ENCODE assay signal across 8 cellular contexts in the genomic region with DNA sequence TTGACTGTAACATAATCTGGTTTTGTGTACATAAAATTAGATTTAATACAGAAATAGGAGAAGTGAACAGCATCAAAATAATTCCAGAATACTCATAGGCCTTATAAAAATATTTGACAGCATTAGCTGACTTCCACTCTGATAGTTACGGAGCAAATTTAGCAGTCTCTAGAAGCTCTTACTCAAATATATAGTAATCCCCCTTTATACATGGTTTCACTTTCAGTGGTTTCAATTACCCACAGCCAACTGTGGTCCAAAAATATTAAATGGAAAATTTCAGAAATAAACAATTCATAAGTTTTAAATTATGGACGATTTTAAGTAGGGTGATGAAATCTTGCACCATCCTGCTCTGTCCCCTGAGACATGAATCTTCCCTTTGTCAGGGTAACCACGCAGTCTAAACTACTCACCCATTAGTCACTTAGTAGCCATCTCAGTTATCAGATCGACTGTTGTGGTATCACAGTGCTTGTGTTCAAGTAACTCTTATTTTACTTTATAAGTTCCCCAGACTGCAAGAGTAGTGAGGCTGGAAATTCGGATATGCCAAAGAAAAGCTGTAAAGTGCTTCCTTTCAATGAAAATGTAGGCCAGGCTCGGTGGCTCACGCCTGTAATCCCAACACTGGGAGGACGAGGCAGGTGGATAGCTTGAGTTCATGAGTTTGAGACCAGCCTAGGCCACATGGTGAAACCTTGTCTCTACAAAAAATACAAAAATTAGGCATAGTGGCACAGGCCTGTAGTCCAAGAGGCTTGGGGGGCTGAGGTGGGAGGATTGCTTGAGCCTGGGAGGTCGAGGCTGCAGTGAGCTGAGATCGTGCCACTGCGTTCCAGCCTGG. TPM values are rescaled to one million over a fixed set of nuclear protein-coding genes. Genes with fewer than 3 reads are reported as not detected.
DNase-seq lines count a peak whose midpoint lies in the region; ATAC-seq and TF ChIP-seq lines count a peak whose summit lies in the region.

No MANE protein-coding gene starts in this region.

- H3K4me1 Mint-ChIP-seq in activated CD8-positive, alpha-beta T cell treated with anti-CD3 and anti-CD28 coated beads for 36 hours (ENCODE audit: low read depth), result peaks cover 11% of the 10 kb centered on the region
- no peaks in the 10 kb centered on the region for H3K4me1 Mint-ChIP-seq in activated CD8-positive, alpha-beta T cell treated with anti-CD3 and anti-CD28 coated beads, Interleukin-2, amount 10 ng/mL, durations not matched to agents 7 days and 5 days (ENCODE audit: low read depth)
- peaks cover 12% of the 10 kb centered on the region for H3K4me1 Mint-ChIP-seq in activated B cell treated with CpG ODN at 0.5 μM for 24 hours
- peaks cover 15% of the 10 kb centered on the region for H3K4me1 Mint-ChIP-seq in stimulated activated naive CD8-positive, alpha-beta T cell treated with anti-CD3 and anti-CD28 coated beads, Interleukin-15, Interleukin-2, amounts not matched to agents 100 ng/mL and 50 ng/mL, for 24 hours (ENCODE audit: low read depth)

- H3K36me3 Mint-ChIP-seq in activated CD8-positive, alpha-beta T cell treated with anti-CD3 and anti-CD28 coated beads for 36 hours (ENCODE audit: low read depth), result no peaks in the 10 kb centered on the region
- no peaks in the 10 kb centered on the region for H3K36me3 Mint-ChIP-seq in activated CD8-positive, alpha-beta T cell treated with anti-CD3 and anti-CD28 coated beads, Interleukin-2, amount 10 ng/mL, durations not matched to agents 7 days and 5 days (ENCODE audit: low read depth)
- no peaks in the 10 kb centered on the region for H3K36me3 Mint-ChIP-seq in activated B cell treated with CpG ODN at 0.5 μM for 24 hours (ENCODE audit: low read depth)
- no peaks in the 10 kb centered on the region for H3K36me3 Mint-ChIP-seq in stimulated activated naive CD8-positive, alpha-beta T cell treated with anti-CD3 and anti-CD28 coated beads, Interleukin-15, Interleukin-2, amounts not matched to agents 100 ng/mL and 50 ng/mL, for 24 hours (ENCODE audit: low read depth)

- CTCF ChIA-PET in activated CD8-positive, alpha-beta T cell treated with anti-CD3 and anti-CD28 coated beads for 36 hours (lab: Charles Lee), result no interaction called here
- CTCF ChIA-PET in activated CD8-positive, alpha-beta T cell treated with anti-CD3 and anti-CD28 coated beads, Interleukin-2, amount 10 ng/mL, durations not matched to agents 7 days and 5 days (lab: Charles Lee), result no interaction called here
- CTCF ChIA-PET in activated B cell treated with CpG ODN at 0.5 μM for 24 hours (lab: Charles Lee), result no interaction called here

- no peaks in the 10 kb centered on the region for H3K9me3 Mint-ChIP-seq in activated CD8-positive, alpha-beta T cell treated with anti-CD3 and anti-CD28 coated beads for 36 hours
- H3K9me3 Mint-ChIP-seq in activated CD8-positive, alpha-beta T cell treated with anti-CD3 and anti-CD28 coated beads, Interleukin-2, amount 10 ng/mL, durations not matched to agents 7 days and 5 days (ENCODE audit: insufficient read depth), result no peaks in the 10 kb centered on the region
- no peaks in the 10 kb centered on the region for H3K9me3 Mint-ChIP-seq in activated B cell treated with CpG ODN at 0.5 μM for 24 hours
- H3K9me3 Mint-ChIP-seq in stimulated activated naive CD8-positive, alpha-beta T cell treated with anti-CD3 and anti-CD28 coated beads, Interleukin-15, Interleukin-2, amounts not matched to agents 100 ng/mL and 50 ng/mL, for 24 hours, result no peaks in the 10 kb centered on the region

- peaks cover 1% of the 10 kb centered on the region for H3K27me3 Mint-ChIP-seq in activated CD8-positive, alpha-beta T cell treated with anti-CD3 and anti-CD28 coated beads for 36 hours
- H3K27me3 Mint-ChIP-seq in activated CD8-positive, alpha-beta T cell treated with anti-CD3 and anti-CD28 coated beads, Interleukin-2, amount 10 ng/mL, durations not matched to agents 7 days and 5 days (ENCODE audit: low read depth), result no peaks in the 10 kb centered on the region
- H3K27me3 Mint-ChIP-seq in activated B cell treated with CpG ODN at 0.5 μM for 24 hours, result no peaks in the 10 kb centered on the region
- H3K27me3 Mint-ChIP-seq in stimulated activated naive CD8-positive, alpha-beta T cell treated with anti-CD3 and anti-CD28 coated beads, Interleukin-15, Interleukin-2, amounts not matched to agents 100 ng/mL and 50 ng/mL, for 24 hours, result no peaks in the 10 kb centered on the region

- peak; percentile 83 for ATAC-seq in activated CD8-positive, alpha-beta T cell treated with anti-CD3 and anti-CD28 coated beads for 36 hours
- ATAC-seq in activated CD8-positive, alpha-beta T cell treated with anti-CD3 and anti-CD28 coated beads, Interleukin-2, amount 10 ng/mL, durations not matched to agents 7 days and 5 days, result no peak
- ATAC-seq in HG03095 (IDR thresholded peaks at IDR 0.05; ENCODE audit: unreplicated experiment) (peak; percentile 71), activated B cell treated with CpG ODN at 0.5 μM for 24 hours (ENCODE audit: low read depth) (peak; percentile 85), HG02970 (IDR thresholded peaks at IDR 0.05; ENCODE audit: low FRiP score, unreplicated experiment) (no peak)

- intact Hi-C loops in activated CD8-positive, alpha-beta T cell treated with anti-CD3 and anti-CD28 coated beads for 36 hours (cut with micrococcal nuclease), result no loop called here
- intact Hi-C loops in activated B cell treated with CpG ODN at 0.5 μM for 24 hours (cut with micrococcal nuclease), result loop anchor here (2.0 kb wide), 1 partner anchor 23 kb away; a partner anchor contains a TSS

- no peak overlapping the region for H3K4me3 Mint-ChIP-seq in activated CD8-positive, alpha-beta T cell treated with anti-CD3 and anti-CD28 coated beads for 36 hours
- H3K4me3 Mint-ChIP-seq in activated CD8-positive, alpha-beta T cell treated with anti-CD3 and anti-CD28 coated beads, Interleukin-2, amount 10 ng/mL, durations not matched to agents 7 days and 5 days, result no peak overlapping the region
- H3K4me3 Mint-ChIP-seq in activated B cell treated with CpG ODN at 0.5 μM for 24 hours, result no peak overlapping the region
- H3K4me3 Mint-ChIP-seq in stimulated activated naive CD8-positive, alpha-beta T cell treated with anti-CD3 and anti-CD28 coated beads, Interleukin-15, Interleukin-2, amounts not matched to agents 100 ng/mL and 50 ng/mL, for 24 hours, result no peak overlapping the region

- H3K27ac Mint-ChIP-seq in activated CD8-positive, alpha-beta T cell treated with anti-CD3 and anti-CD28 coated beads for 36 hours, result peak overlapping the region; percentile 80
- H3K27ac Mint-ChIP-seq in activated CD8-positive, alpha-beta T cell treated with anti-CD3 and anti-CD28 coated beads, Interleukin-2, amount 10 ng/mL, durations not matched to agents 7 days and 5 days, result no peak overlapping the region
- peak overlapping the region; percentile 73 for H3K27ac Mint-ChIP-seq in activated B cell treated with CpG ODN at 0.5 μM for 24 hours
- H3K27ac Mint-ChIP-seq in stimulated activated naive CD8-positive, alpha-beta T cell treated with anti-CD3 and anti-CD28 coated beads, Interleukin-15, Interleukin-2, amounts not matched to agents 100 ng/mL and 50 ng/mL, for 24 hours, result peak overlapping the region; percentile 77

- no peak for TF ChIP-seq CTCF in activated CD8-positive, alpha-beta T cell treated with anti-CD3 and anti-CD28 coated beads for 36 hours (IDR thresholded peaks at IDR 0.05)
- TF ChIP-seq CTCF in activated B cell treated with CpG ODN at 0.5 μM for 24 hours (IDR thresholded peaks at IDR 0.05), result no peak

- peak; percentile 12 for DNase-seq in activated CD8-positive, alpha-beta T cell treated with anti-CD3 and anti-CD28 coated beads for 36 hours
- DNase-seq in activated CD8-positive, alpha-beta T cell treated with anti-CD3 and anti-CD28 coated beads, Interleukin-2, amount 10 ng/mL, durations not matched to agents 7 days and 5 days, result no peak
- no peak for DNase-seq in activated B cell treated with CpG ODN at 0.5 μM for 24 hours
- DNase-seq in AML-193 (lab: John Stamatoyannopoulos, UW), result no peak
- DNase-seq in NCI-H446 (lab: John Stamatoyannopoulos, UW), result no peak

- POLR2A ChIA-PET in activated CD8-positive, alpha-beta T cell treated with anti-CD3 and anti-CD28 coated beads for 36 hours (lab: Charles Lee), result interaction anchor here (0.7 kb wide), 1 partner anchor 23 kb away, joined by 4 read pairs; no protein-coding TSS in a partner anchor
- POLR2A ChIA-PET in activated CD8-positive, alpha-beta T cell treated with anti-CD3 and anti-CD28 coated beads, Interleukin-2, amount 10 ng/mL, durations not matched to agents 7 days and 5 days (lab: Charles Lee), result no interaction called here
- POLR2A ChIA-PET in activated B cell treated with CpG ODN at 0.5 μM for 24 hours (lab: Charles Lee), result interaction anchor here (2.6 kb wide), 1 partner anchor 23 kb away, joined by 8 read pairs; a partner anchor contains a TSS

RNA-seq across cellular contexts. Expression of a gene that starts 17.2 kb away (rescaled TPM):
- total RNA-seq in activated CD8-positive, alpha-beta T cell treated with anti-CD3 and anti-CD28 coated beads for 36 hours, result not detected
- total RNA-seq in activated CD8-positive, alpha-beta T cell treated with anti-CD3 and anti-CD28 coated beads, Interleukin-2, amount 10 ng/mL, durations not matched to agents 7 days and 5 days, result not detected
- total RNA-seq in activated B cell treated with CpG ODN at 0.5 μM for 24 hours, result not detected in 2 replicates

RNA-seq across cellular contexts. Expression of a gene that starts 23.5 kb away (rescaled TPM):
- 1 to 10 TPM; 7.6 to 8.4 TPM for total RNA-seq in activated CD8-positive, alpha-beta T cell treated with anti-CD3 and anti-CD28 coated beads for 36 hours
- total RNA-seq in activated CD8-positive, alpha-beta T cell treated with anti-CD3 and anti-CD28 coated beads, Interleukin-2, amount 10 ng/mL, durations not matched to agents 7 days and 5 days, result 1 to 10 TPM; 7.3 to 7.5 TPM
- 9.0 and 10.8 TPM in 2 replicates for total RNA-seq in activated B cell treated with CpG ODN at 0.5 μM for 24 hours

Comparison
In these comparisons a context has a peak if more than half of its experiments do, and no peak if none do; other contexts are left out.
1. ATAC-seq: peak in activated CD8-positive, alpha-beta T cell treated with anti-CD3 and anti-CD28 coated beads for 36 hours (single experiment), HG03095 (single experiment) and activated B cell treated with CpG ODN at 0.5 μM for 24 hours (single experiment); none in activated CD8-positive, alpha-beta T cell treated with anti-CD3 and anti-CD28 coated beads, Interleukin-2, amount 10 ng/mL, durations not matched to agents 7 days and 5 days (single experiment) and HG02970 (single experiment).